1 cellular context compared by ENCODE assay signal in the genomic region with DNA sequence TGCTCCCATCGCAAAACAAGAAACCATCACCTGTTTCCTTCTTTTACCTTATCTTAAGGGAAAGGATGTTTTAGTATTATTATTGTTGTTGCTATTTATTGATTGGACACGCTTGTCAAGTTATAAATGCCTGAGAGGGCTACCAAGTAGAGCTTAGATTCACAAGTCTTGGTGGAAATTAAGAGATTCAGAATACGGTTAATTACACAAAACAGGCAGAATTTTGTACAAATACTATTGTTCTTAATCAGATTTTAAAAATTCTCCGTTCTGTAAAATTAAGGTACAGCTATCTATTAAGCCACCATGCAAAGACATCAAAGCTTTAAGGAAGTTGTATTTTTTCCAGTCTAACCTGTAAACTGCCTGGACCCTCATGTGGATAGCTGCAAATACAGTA.
TF ChIP-seq lines count a peak whose summit lies in the region.

No MANE protein-coding gene starts in this region.

TF ChIP-seq in GM23338, 12 proteins besides CTCF, POLR2A, EP300 and RAD21 (continued from another document):
- TF ChIP-seq, protein P1, sequence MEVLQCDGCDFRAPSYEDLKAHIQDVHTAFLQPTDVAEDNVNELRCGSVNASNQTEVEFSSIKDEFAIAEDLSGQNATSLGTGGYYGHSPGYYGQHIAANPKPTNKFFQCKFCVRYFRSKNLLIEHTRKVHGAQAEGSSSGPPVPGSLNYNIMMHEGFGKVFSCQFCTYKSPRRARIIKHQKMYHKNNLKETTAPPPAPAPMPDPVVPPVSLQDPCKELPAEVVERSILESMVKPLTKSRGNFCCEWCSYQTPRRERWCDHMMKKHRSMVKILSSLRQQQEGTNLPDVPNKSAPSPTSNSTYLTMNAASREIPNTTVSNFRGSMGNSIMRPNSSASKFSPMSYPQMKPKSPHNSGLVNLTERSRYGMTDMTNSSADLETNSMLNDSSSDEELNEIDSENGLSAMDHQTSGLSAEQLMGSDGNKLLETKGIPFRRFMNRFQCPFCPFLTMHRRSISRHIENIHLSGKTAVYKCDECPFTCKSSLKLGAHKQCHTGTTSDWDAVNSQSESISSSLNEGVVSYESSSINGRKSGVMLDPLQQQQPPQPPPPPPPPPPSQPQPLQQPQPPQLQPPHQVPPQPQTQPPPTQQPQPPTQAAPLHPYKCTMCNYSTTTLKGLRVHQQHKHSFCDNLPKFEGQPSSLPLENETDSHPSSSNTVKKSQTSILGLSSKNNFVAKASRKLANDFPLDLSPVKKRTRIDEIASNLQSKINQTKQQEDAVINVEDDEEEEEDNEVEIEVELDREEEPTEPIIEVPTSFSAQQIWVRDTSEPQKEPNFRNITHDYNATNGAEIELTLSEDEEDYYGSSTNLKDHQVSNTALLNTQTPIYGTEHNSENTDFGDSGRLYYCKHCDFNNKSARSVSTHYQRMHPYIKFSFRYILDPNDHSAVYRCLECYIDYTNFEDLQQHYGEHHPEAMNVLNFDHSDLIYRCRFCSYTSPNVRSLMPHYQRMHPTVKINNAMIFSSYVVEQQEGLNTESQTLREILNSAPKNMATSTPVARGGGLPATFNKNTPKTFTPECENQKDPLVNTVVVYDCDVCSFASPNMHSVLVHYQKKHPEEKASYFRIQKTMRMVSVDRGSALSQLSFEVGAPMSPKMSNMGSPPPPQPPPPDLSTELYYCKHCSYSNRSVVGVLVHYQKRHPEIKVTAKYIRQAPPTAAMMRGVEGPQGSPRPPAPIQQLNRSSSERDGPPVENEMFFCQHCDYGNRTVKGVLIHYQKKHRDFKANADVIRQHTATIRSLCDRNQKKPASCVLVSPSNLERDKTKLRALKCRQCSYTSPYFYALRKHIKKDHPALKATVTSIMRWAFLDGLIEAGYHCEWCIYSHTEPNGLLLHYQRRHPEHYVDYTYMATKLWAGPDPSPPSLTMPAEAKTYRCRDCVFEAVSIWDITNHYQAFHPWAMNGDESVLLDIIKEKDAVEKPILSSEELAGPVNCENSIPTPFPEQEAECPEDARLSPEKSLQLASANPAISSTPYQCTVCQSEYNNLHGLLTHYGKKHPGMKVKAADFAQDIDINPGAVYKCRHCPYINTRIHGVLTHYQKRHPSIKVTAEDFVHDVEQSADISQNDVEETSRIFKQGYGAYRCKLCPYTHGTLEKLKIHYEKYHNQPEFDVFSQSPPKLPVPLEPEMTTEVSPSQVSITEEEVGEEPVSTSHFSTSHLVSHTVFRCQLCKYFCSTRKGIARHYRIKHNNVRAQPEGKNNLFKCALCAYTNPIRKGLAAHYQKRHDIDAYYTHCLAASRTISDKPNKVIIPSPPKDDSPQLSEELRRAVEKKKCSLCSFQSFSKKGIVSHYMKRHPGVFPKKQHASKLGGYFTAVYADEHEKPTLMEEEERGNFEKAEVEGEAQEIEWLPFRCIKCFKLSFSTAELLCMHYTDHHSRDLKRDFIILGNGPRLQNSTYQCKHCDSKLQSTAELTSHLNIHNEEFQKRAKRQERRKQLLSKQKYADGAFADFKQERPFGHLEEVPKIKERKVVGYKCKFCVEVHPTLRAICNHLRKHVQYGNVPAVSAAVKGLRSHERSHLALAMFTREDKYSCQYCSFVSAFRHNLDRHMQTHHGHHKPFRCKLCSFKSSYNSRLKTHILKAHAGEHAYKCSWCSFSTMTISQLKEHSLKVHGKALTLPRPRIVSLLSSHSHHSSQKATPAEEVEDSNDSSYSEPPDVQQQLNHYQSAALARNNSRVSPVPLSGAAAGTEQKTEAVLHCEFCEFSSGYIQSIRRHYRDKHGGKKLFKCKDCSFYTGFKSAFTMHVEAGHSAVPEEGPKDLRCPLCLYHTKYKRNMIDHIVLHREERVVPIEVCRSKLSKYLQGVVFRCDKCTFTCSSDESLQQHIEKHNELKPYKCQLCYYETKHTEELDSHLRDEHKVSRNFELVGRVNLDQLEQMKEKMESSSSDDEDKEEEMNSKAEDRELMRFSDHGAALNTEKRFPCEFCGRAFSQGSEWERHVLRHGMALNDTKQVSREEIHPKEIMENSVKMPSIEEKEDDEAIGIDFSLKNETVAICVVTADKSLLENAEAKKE (CRISPR knock-in tag; IDR thresholded peaks at IDR 0.05) = no peak
- TF ChIP-seq, protein P2, sequence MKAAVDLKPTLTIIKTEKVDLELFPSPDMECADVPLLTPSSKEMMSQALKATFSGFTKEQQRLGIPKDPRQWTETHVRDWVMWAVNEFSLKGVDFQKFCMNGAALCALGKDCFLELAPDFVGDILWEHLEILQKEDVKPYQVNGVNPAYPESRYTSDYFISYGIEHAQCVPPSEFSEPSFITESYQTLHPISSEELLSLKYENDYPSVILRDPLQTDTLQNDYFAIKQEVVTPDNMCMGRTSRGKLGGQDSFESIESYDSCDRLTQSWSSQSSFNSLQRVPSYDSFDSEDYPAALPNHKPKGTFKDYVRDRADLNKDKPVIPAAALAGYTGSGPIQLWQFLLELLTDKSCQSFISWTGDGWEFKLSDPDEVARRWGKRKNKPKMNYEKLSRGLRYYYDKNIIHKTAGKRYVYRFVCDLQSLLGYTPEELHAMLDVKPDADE (IDR thresholded peaks at IDR 0.05) = no peak
- TF ChIP-seq, protein P3, sequence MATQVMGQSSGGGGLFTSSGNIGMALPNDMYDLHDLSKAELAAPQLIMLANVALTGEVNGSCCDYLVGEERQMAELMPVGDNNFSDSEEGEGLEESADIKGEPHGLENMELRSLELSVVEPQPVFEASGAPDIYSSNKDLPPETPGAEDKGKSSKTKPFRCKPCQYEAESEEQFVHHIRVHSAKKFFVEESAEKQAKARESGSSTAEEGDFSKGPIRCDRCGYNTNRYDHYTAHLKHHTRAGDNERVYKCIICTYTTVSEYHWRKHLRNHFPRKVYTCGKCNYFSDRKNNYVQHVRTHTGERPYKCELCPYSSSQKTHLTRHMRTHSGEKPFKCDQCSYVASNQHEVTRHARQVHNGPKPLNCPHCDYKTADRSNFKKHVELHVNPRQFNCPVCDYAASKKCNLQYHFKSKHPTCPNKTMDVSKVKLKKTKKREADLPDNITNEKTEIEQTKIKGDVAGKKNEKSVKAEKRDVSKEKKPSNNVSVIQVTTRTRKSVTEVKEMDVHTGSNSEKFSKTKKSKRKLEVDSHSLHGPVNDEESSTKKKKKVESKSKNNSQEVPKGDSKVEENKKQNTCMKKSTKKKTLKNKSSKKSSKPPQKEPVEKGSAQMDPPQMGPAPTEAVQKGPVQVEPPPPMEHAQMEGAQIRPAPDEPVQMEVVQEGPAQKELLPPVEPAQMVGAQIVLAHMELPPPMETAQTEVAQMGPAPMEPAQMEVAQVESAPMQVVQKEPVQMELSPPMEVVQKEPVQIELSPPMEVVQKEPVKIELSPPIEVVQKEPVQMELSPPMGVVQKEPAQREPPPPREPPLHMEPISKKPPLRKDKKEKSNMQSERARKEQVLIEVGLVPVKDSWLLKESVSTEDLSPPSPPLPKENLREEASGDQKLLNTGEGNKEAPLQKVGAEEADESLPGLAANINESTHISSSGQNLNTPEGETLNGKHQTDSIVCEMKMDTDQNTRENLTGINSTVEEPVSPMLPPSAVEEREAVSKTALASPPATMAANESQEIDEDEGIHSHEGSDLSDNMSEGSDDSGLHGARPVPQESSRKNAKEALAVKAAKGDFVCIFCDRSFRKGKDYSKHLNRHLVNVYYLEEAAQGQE (IDR thresholded peaks at IDR 0.05; ENCODE audit: unreplicated experiment) = no peak
- TF ChIP-seq STAT1 (IDR thresholded peaks at IDR 0.05; ENCODE audit: unreplicated experiment) (no peak), ZNF331 (CRISPR knock-in tag; IDR thresholded peaks at IDR 0.05; ENCODE audit: low read depth) (no peak), EZH2 (IDR thresholded peaks at IDR 0.05; ENCODE audit: low read depth, unreplicated experiment) (no peak), NANOG (IDR thresholded peaks at IDR 0.05; ENCODE audit: borderline replicate concordance) (no peak), ZNF114 (CRISPR knock-in tag; IDR thresholded peaks at IDR 0.05) (no peak), POLR2AphosphoS5 (IDR thresholded peaks at IDR 0.05; ENCODE audit: low read depth) (no peak), CREB1 (CRISPR knock-in tag; IDR thresholded peaks at IDR 0.05; ENCODE audit: low read depth) (no peak)
